In genomic region chr14:24138396-24139271, GRCh38 we compare ENCODE assay signal across 1 cellular context.
TF ChIP-seq lines count a peak whose summit lies in the region.

No MANE protein-coding gene starts in this region.

TF ChIP-seq in HepG2, 621 proteins besides CTCF, POLR2A, EP300 and RAD21 (continued from another document and continues in another):
- TF ChIP-seq, protein P1, sequence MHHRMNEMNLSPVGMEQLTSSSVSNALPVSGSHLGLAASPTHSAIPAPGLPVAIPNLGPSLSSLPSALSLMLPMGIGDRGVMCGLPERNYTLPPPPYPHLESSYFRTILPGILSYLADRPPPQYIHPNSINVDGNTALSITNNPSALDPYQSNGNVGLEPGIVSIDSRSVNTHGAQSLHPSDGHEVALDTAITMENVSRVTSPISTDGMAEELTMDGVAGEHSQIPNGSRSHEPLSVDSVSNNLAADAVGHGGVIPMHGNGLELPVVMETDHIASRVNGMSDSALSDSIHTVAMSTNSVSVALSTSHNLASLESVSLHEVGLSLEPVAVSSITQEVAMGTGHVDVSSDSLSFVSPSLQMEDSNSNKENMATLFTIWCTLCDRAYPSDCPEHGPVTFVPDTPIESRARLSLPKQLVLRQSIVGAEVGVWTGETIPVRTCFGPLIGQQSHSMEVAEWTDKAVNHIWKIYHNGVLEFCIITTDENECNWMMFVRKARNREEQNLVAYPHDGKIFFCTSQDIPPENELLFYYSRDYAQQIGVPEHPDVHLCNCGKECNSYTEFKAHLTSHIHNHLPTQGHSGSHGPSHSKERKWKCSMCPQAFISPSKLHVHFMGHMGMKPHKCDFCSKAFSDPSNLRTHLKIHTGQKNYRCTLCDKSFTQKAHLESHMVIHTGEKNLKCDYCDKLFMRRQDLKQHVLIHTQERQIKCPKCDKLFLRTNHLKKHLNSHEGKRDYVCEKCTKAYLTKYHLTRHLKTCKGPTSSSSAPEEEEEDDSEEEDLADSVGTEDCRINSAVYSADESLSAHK (CRISPR knock-in tag; IDR thresholded peaks at IDR 0.05; ENCODE audit: borderline replicate concordance) = no peak
- 0 out of 2 replicates have a peak, but pooled peaks have one; percentile 36 for TF ChIP-seq ARHGAP35 (CRISPR knock-in tag; IDR thresholded peaks at IDR 0.05; ENCODE audit: borderline replicate concordance)
- TF ChIP-seq, protein P2, sequence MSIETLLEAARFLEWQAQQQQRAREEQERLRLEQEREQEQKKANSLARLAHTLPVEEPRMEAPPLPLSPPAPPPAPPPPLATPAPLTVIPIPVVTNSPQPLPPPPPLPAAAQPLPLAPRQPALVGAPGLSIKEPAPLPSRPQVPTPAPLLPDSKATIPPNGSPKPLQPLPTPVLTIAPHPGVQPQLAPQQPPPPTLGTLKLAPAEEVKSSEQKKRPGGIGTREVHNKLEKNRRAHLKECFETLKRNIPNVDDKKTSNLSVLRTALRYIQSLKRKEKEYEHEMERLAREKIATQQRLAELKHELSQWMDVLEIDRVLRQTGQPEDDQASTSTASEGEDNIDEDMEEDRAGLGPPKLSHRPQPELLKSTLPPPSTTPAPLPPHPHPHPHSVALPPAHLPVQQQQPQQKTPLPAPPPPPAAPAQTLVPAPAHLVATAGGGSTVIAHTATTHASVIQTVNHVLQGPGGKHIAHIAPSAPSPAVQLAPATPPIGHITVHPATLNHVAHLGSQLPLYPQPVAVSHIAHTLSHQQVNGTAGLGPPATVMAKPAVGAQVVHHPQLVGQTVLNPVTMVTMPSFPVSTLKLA (IDR thresholded peaks at IDR 0.05) = peak; percentile 35; the same call in 1 of the 2 replicates
- no peak; the same call in 1 of the 2 replicates for TF ChIP-seq ZNF792 (CRISPR knock-in tag; IDR thresholded peaks at IDR 0.05)
- TF ChIP-seq XBP1 (CRISPR knock-in tag; IDR thresholded peaks at IDR 0.05) = no peak
- TF ChIP-seq ARID5B (CRISPR knock-in tag; IDR thresholded peaks at IDR 0.05) = no peak
- no peak for TF ChIP-seq FOXO1 (CRISPR knock-in tag; IDR thresholded peaks at IDR 0.05)
- TF ChIP-seq SRSF4 (IDR thresholded peaks at IDR 0.05; ENCODE audit: low read depth, low read length, poor library complexity, severe bottlenecking) = no peak
- TF ChIP-seq ZNF350 (CRISPR knock-in tag; IDR thresholded peaks at IDR 0.05; ENCODE audit: borderline replicate concordance, low read depth) = no peak; the same call in 1 of the 2 replicates
- TF ChIP-seq ZHX2 (IDR thresholded peaks at IDR 0.05; ENCODE audit: low read depth) = no peak
- TF ChIP-seq ZHX2 (CRISPR knock-in tag; IDR thresholded peaks at IDR 0.05; ENCODE audit: borderline replicate concordance) = no peak
- TF ChIP-seq ZFP90 (CRISPR knock-in tag; IDR thresholded peaks at IDR 0.05; ENCODE audit: borderline replicate concordance) = 0 out of 2 replicates have a peak, but pooled peaks have one; percentile 20
- no peak for TF ChIP-seq NBN (conservative IDR thresholded peaks at IDR 0.05)
- no peak for TF ChIP-seq JUN (CRISPR knock-in tag; IDR thresholded peaks at IDR 0.05)
- TF ChIP-seq, protein P3, sequence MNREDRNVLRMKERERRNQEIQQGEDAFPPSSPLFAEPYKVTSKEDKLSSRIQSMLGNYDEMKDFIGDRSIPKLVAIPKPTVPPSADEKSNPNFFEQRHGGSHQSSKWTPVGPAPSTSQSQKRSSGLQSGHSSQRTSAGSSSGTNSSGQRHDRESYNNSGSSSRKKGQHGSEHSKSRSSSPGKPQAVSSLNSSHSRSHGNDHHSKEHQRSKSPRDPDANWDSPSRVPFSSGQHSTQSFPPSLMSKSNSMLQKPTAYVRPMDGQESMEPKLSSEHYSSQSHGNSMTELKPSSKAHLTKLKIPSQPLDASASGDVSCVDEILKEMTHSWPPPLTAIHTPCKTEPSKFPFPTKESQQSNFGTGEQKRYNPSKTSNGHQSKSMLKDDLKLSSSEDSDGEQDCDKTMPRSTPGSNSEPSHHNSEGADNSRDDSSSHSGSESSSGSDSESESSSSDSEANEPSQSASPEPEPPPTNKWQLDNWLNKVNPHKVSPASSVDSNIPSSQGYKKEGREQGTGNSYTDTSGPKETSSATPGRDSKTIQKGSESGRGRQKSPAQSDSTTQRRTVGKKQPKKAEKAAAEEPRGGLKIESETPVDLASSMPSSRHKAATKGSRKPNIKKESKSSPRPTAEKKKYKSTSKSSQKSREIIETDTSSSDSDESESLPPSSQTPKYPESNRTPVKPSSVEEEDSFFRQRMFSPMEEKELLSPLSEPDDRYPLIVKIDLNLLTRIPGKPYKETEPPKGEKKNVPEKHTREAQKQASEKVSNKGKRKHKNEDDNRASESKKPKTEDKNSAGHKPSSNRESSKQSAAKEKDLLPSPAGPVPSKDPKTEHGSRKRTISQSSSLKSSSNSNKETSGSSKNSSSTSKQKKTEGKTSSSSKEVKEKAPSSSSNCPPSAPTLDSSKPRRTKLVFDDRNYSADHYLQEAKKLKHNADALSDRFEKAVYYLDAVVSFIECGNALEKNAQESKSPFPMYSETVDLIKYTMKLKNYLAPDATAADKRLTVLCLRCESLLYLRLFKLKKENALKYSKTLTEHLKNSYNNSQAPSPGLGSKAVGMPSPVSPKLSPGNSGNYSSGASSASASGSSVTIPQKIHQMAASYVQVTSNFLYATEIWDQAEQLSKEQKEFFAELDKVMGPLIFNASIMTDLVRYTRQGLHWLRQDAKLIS (CRISPR knock-in tag; IDR thresholded peaks at IDR 0.05) = no peak; the same call in 1 of the 2 replicates
- TF ChIP-seq ARNT2 (CRISPR knock-in tag; IDR thresholded peaks at IDR 0.05; ENCODE audit: low read depth) = no peak
- 0 out of 2 replicates have a peak, but pooled peaks have one; percentile 18 for TF ChIP-seq CENPT (CRISPR knock-in tag; IDR thresholded peaks at IDR 0.05; ENCODE audit: low read depth)
- no peak for TF ChIP-seq GABPA (IDR thresholded peaks at IDR 0.05; ENCODE audit: low read depth, low read length)
- TF ChIP-seq GABPA (CRISPR knock-in tag; IDR thresholded peaks at IDR 0.05; ENCODE audit: low read depth) = no peak
- TF ChIP-seq SALL1 (CRISPR knock-in tag; IDR thresholded peaks at IDR 0.05) = 0 out of 2 replicates have a peak, but pooled peaks have one; percentile 9
- TF ChIP-seq CREM (IDR thresholded peaks at IDR 0.05) = no peak
- TF ChIP-seq CREM (CRISPR knock-in tag; IDR thresholded peaks at IDR 0.05) = no peak
- no peak for TF ChIP-seq HOXA3 (CRISPR knock-in tag; IDR thresholded peaks at IDR 0.05)
- no peak for TF ChIP-seq ZNF776 (CRISPR knock-in tag; IDR thresholded peaks at IDR 0.05)
- no peak for TF ChIP-seq MIXL1 (CRISPR knock-in tag; IDR thresholded peaks at IDR 0.05)
- no peak for TF ChIP-seq ZNF24 (IDR thresholded peaks at IDR 0.05)
- no peak for TF ChIP-seq ZNF557 (CRISPR knock-in tag; IDR thresholded peaks at IDR 0.05)
- no peak for TF ChIP-seq ZNF558 (CRISPR knock-in tag; IDR thresholded peaks at IDR 0.05; ENCODE audit: borderline replicate concordance)
- TF ChIP-seq, protein P4, sequence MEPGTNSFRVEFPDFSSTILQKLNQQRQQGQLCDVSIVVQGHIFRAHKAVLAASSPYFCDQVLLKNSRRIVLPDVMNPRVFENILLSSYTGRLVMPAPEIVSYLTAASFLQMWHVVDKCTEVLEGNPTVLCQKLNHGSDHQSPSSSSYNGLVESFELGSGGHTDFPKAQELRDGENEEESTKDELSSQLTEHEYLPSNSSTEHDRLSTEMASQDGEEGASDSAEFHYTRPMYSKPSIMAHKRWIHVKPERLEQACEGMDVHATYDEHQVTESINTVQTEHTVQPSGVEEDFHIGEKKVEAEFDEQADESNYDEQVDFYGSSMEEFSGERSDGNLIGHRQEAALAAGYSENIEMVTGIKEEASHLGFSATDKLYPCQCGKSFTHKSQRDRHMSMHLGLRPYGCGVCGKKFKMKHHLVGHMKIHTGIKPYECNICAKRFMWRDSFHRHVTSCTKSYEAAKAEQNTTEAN (CRISPR knock-in tag; conservative IDR thresholded peaks at IDR 0.05) = no peak
- TF ChIP-seq CBX2 (IDR thresholded peaks at IDR 0.05; ENCODE audit: low read depth, low read length) = no peak
- no peak for TF ChIP-seq CBX2 (CRISPR knock-in tag; IDR thresholded peaks at IDR 0.05; ENCODE audit: low read depth)
- TF ChIP-seq SCMH1 (CRISPR knock-in tag; IDR thresholded peaks at IDR 0.05; ENCODE audit: borderline replicate concordance) = no peak
- peak; percentile 45; the same call in 1 of the 2 replicates for TF ChIP-seq ZBTB38 (CRISPR knock-in tag; IDR thresholded peaks at IDR 0.05)
- TF ChIP-seq AKAP8 (CRISPR knock-in tag; IDR thresholded peaks at IDR 0.05) = 0 out of 2 replicates have a peak, but pooled peaks have one; percentile 13
- TF ChIP-seq ZNF207 (IDR thresholded peaks at IDR 0.05; ENCODE audit: borderline replicate concordance) = no peak
- 0 out of 4 replicates have a peak, but pooled peaks of 1 of the 2 experiments have one; percentile 18 for TF ChIP-seq HMGXB4 (CRISPR knock-in tag; IDR thresholded peaks at IDR 0.05; ENCODE audit: borderline replicate concordance in 1 of 2, low read depth in 1 of 2)
- TF ChIP-seq ZNF225 (CRISPR knock-in tag; IDR thresholded peaks at IDR 0.05) = no peak
- TF ChIP-seq ZNF547 (CRISPR knock-in tag; IDR thresholded peaks at IDR 0.05) = peak; percentile 41; the same call in 1 of the 2 replicates
